Comparison of ENCODE assay signal across 1 cellular context in genomic region chr7:155398944-155399343, GRCh38.
TF ChIP-seq lines count a peak whose summit lies in the region.

No MANE protein-coding gene starts in this region.

TF ChIP-seq in GM12878, 131 proteins besides CTCF, POLR2A, EP300 and RAD21 (continued from another document):
- no peak for TF ChIP-seq ZBTB4 (CRISPR knock-in tag; IDR thresholded peaks at IDR 0.05)
